Comparison of ENCODE assay signal across 18 cellular contexts in the genomic region with DNA sequence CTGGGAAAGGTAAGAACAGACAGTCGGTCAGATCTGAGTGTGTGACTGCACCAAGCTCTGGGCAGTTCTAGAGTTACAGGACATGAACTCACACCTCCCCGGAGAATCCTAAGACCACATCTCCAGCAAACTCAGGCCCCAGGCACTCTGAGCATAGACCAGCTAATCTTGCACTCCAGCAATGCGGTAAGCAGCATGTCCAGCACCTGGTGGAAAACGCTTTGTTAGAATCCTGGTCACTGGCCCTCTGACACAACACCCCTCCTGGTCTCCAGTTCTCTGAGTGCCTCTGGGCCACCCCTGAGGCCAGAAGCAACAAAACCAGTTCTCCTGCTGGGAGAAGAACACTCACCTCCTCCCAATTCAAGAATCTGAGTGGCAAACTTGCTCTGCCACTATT.
DNase-seq lines count a peak whose midpoint lies in the region; ATAC-seq and TF ChIP-seq lines count a peak whose summit lies in the region.
"Had no signal": no experiment of that assay in that cellular context is flagged by ENCODE, and none has a peak within 500 bp of the region (broad histone marks: within the 10 kb centered on the region; RNA-seq: fewer than 3 reads in every experiment).

No MANE protein-coding gene starts in this region.

- H3K36me3 Mint-ChIP-seq in Calu3 (ENCODE audit: insufficient read depth, unreplicated experiment) (no peaks in the 10 kb centered on the region), mesothelial cell of epicardium (no peaks in the 10 kb centered on the region)

- intact Hi-C loops in Calu3 (cut with micrococcal nuclease; ENCODE audit: unreplicated experiment) = no loop called here
- intact Hi-C loops in sciatic nerve (cut with DNase I) = no loop called here

- H3K4me1 ChIP-seq in SJCRH30 = no peaks in the 10 kb centered on the region
- H3K4me1 ChIP-seq: A549; BLaER1 treated with 17β-estradiol and CSF1 and Interleukin-3, amounts not matched to agents 10 nM and 100 nM had no signal

- DNase-seq in Calu3 (peak; percentile 3), HT-29 (ENCODE audit: low spot score) (peak; percentile 26), epithelial cell of esophagus (ENCODE audit: low read depth) (peak; percentile 29), mesothelial cell of epicardium (ENCODE audit: low spot score in 2 of 2, unreplicated experiment in 2 of 2) (no peak), sciatic nerve (ENCODE audit: low spot score) (no peak), SJCRH30 (no peak), SW 1271 (lab: John Stamatoyannopoulos, UW) (no peak), GDM1 (lab: John Stamatoyannopoulos, UW) (no peak)
- DNase-seq: KBM-7, NCI-H1048, NCI-H146, NCI-H2081 treated with DMSO at 0.1 percent for 48 hours, NCI-H524 treated with DMSO at 0.1 percent for 48 hours, RPMI8226 had no signal

- H3K4me3 ChIP-seq in epithelial cell of esophagus (ENCODE audit: low read length) (no peak overlapping the region), SJCRH30 (no peak overlapping the region)
- H3K4me3 ChIP-seq: A549; BLaER1 treated with 17β-estradiol and CSF1 and Interleukin-3, amounts not matched to agents 10 nM and 100 nM; GM23338 had no signal

- BruUV-seq in Calu3 (replicated peaks; lab: Mats Ljungman, UMichigan) = no TSS peak

- no peaks in the 10 kb centered on the region for H3K36me3 ChIP-seq in SJCRH30
- H3K36me3 ChIP-seq: BLaER1 treated with 17β-estradiol and CSF1 and Interleukin-3, amounts not matched to agents 10 nM and 100 nM had no signal

- no peak overlapping the region for H3K27ac ChIP-seq in SJCRH30
- H3K27ac ChIP-seq: A549; BLaER1 treated with 17β-estradiol and CSF1 and Interleukin-3, amounts not matched to agents 10 nM and 100 nM had no signal

- CTCF ChIA-PET in Calu3 (lab: Charles Lee) = no interaction called here

- H3K27me3 Mint-ChIP-seq in Calu3 (ENCODE audit: unreplicated experiment) (no peaks in the 10 kb centered on the region), mesothelial cell of epicardium (ENCODE audit: low read depth) (peaks cover 8% of the 10 kb centered on the region)

- no peaks in the 10 kb centered on the region for H3K9me3 ChIP-seq in SJCRH30 (replicated peaks)
- H3K9me3 ChIP-seq: A549 had no signal

- no peaks in the 10 kb centered on the region for H3K27me3 ChIP-seq in SJCRH30
- H3K27me3 ChIP-seq: BLaER1 treated with 17β-estradiol and CSF1 and Interleukin-3, amounts not matched to agents 10 nM and 100 nM had no signal

- H3K4me3 Mint-ChIP-seq in Calu3 (ENCODE audit: low read depth, unreplicated experiment) = no peak overlapping the region
- H3K4me3 Mint-ChIP-seq in mesothelial cell of epicardium = no peak overlapping the region
- H3K4me3 Mint-ChIP-seq: GM23338 had no signal

- H3K4me1 Mint-ChIP-seq in Calu3 (ENCODE audit: low read depth, unreplicated experiment) (peaks cover 48% of the 10 kb centered on the region), mesothelial cell of epicardium (peaks cover 23% of the 10 kb centered on the region)
- H3K4me1 Mint-ChIP-seq: GM23338 had no signal

- ATAC-seq in sciatic nerve = no peak
- ATAC-seq: A549, GM23338, HCT116 had no signal

- H3K27ac Mint-ChIP-seq in Calu3 (ENCODE audit: unreplicated experiment) (no peak overlapping the region), mesothelial cell of epicardium (peak overlapping the region; percentile 6)
- H3K27ac Mint-ChIP-seq: GM23338 had no signal

- TF ChIP-seq CTCF in Calu3 (IDR thresholded peaks at IDR 0.05; ENCODE audit: unreplicated experiment) (no peak), epithelial cell of esophagus (IDR thresholded peaks at IDR 0.05; ENCODE audit: insufficient read depth, low read depth, low read length, missing control alignments) (no peak), mesothelial cell of epicardium (IDR thresholded peaks at IDR 0.05; ENCODE audit: unreplicated experiment) (no peak)

- H3K9me3 Mint-ChIP-seq in Calu3 (ENCODE audit: low read depth, unreplicated experiment) (no peaks in the 10 kb centered on the region), mesothelial cell of epicardium (peaks cover 14% of the 10 kb centered on the region)
- H3K9me3 Mint-ChIP-seq: GM23338 had no signal

Comparison
In these comparisons a context has a peak if more than half of its experiments do, and no peak if none do; other contexts are left out.
1. DNase-seq: peak in Calu3 (single experiment), HT-29 (single experiment) and epithelial cell of esophagus (single experiment); none in mesothelial cell of epicardium (0 of 2), sciatic nerve (single experiment), SJCRH30 (0 of 2), SW 1271 (0 of 2) and GDM1 (single experiment).